ENCODE assay signal across 36 cellular contexts in genomic region chr6:163766936-163767335, GRCh38.
"Had no signal": no experiment of that assay in that cellular context is flagged by ENCODE, and none has a peak within 500 bp of the region (broad histone marks: within the 10 kb centered on the region; RNA-seq: fewer than 3 reads in every experiment).

No MANE protein-coding gene starts in this region.

- H3K4me3 Mint-ChIP-seq: activated CD4-positive, alpha-beta memory T cell treated with anti-CD3 and anti-CD28 coated beads, Interleukin-2, amount 10 ng/mL, durations not matched to agents 7 days and 5 days; activated CD4-positive, alpha-beta T cell treated with anti-CD3 and anti-CD28 coated beads for 36 hours; activated CD8-positive, alpha-beta memory T cell treated with anti-CD3 and anti-CD28 coated beads, Interleukin-2, amount 10 ng/mL, durations not matched to agents 7 days and 5 days; activated CD8-positive, alpha-beta T cell treated with anti-CD3 and anti-CD28 coated beads, Interleukin-2, amount 10 ng/mL, durations not matched to agents 7 days and 5 days; activated naive CD4-positive, alpha-beta T cell treated with anti-CD3 and anti-CD28 coated beads for 36 hours; activated naive CD8-positive, alpha-beta T cell treated with anti-CD3 and anti-CD28 coated beads for 36 hours; activated T-cell treated with anti-CD3 and anti-CD28 coated beads, Interleukin-2, amount 50 U/mL, for 4 hours; activated T-cell treated with anti-CD3 and anti-CD28 coated beads, Interleukin-2, amount 50 U/mL, for 72 hours; activated T-helper 1 cell treated with anti-CD3 and anti-CD28 coated beads, Interleukin-12 subunit alpha, Interleukin-12 subunit beta, Interleukin-2, Interleukin-4 antibody, amounts not matched to agents 30 ng/mL and 10 ng/mL and 1 ng/mL, durations not matched to agents 14 hours and 24 hours and 36 hours; activated T-helper 17 cell treated with anti-CD3 and anti-CD28 coated beads, Interleukin-2, amount 50 U/mL, for 72 hours; T-cell; T-helper 17 cell; WTC11 had no signal

- DNase-seq: activated CD4-positive, alpha-beta memory T cell treated with anti-CD3 and anti-CD28 coated beads, Interleukin-2, amount 10 ng/mL, durations not matched to agents 7 days and 5 days; activated CD4-positive, alpha-beta T cell treated with anti-CD3 and anti-CD28 coated beads for 1 hour; activated CD4-positive, alpha-beta T cell treated with anti-CD3 and anti-CD28 coated beads for 36 hours; activated CD4-positive, alpha-beta T cell treated with anti-CD3 and anti-CD28 coated beads for 48 hours; activated CD4-positive, alpha-beta T cell treated with anti-CD3 and anti-CD28 coated beads, Interleukin-2, amount 50 U/mL, for 1 hour; activated CD4-positive, alpha-beta T cell treated with anti-CD3 and anti-CD28 coated beads, Interleukin-2, amount 50 U/mL, for 48 hours; activated CD4-positive, CD25-positive, alpha-beta regulatory T cell; activated CD8-positive, alpha-beta memory T cell treated with anti-CD3 and anti-CD28 coated beads for 24 hours; activated CD8-positive, alpha-beta memory T cell treated with anti-CD3 and anti-CD28 coated beads, Interleukin-2, amount 10 ng/mL, durations not matched to agents 7 days and 5 days; activated CD8-positive, alpha-beta memory T cell treated with anti-CD3 and anti-CD28 coated beads, Interleukin-2, amount 50 U/mL, for 48 hours; activated CD8-positive, alpha-beta T cell treated with anti-CD3 and anti-CD28 coated beads, Interleukin-2, amount 10 ng/mL, durations not matched to agents 7 days and 5 days; activated effector memory CD4-positive, alpha-beta T cell treated with anti-CD3 and anti-CD28 coated beads, Interleukin-2, amount 50 U/mL, for 16 hours; activated gamma-delta T cell treated with Interleukin-2 at 50 U/mL for 16 hours; activated naive CD4-positive, alpha-beta T cell; activated naive CD4-positive, alpha-beta T cell treated with anti-CD3 and anti-CD28 coated beads for 36 hours; activated naive CD4-positive, alpha-beta T cell treated with anti-CD3 and anti-CD28 coated beads, Interleukin-2, amount 50 U/mL, for 16 hours; activated naive CD8-positive, alpha-beta T cell treated with anti-CD3 and anti-CD28 coated beads for 36 hours; activated T-cell treated with anti-CD3 and anti-CD28 coated beads, Interleukin-2, amount 50 U/mL, for 4 hours; activated T-cell treated with anti-CD3 and anti-CD28 coated beads, Interleukin-2, amount 50 U/mL, for 72 hours; adrenal gland; amniotic stem cell; aorta; body of pancreas; brain microvascular endothelial cell; central memory CD4-positive, alpha-beta T cell; T-cell; T-helper 17 cell; T1000; WERI-Rb-1 had no signal

- H3K4me1 Mint-ChIP-seq: activated CD4-positive, alpha-beta T cell treated with anti-CD3 and anti-CD28 coated beads for 36 hours; activated CD8-positive, alpha-beta memory T cell treated with anti-CD3 and anti-CD28 coated beads, Interleukin-2, amount 10 ng/mL, durations not matched to agents 7 days and 5 days; activated naive CD8-positive, alpha-beta T cell treated with anti-CD3 and anti-CD28 coated beads for 36 hours; activated T-helper 17 cell treated with anti-CD3 and anti-CD28 coated beads, Interleukin-2, amount 50 U/mL, for 72 hours; T-cell; T-helper 17 cell had no signal

- H3K9me3 ChIP-seq: adrenal gland, body of pancreas, breast epithelium had no signal

- H3K27ac Mint-ChIP-seq: activated CD4-positive, alpha-beta T cell treated with anti-CD3 and anti-CD28 coated beads for 36 hours; activated CD8-positive, alpha-beta memory T cell treated with anti-CD3 and anti-CD28 coated beads, Interleukin-2, amount 10 ng/mL, durations not matched to agents 7 days and 5 days; activated CD8-positive, alpha-beta T cell treated with anti-CD3 and anti-CD28 coated beads, Interleukin-2, amount 10 ng/mL, durations not matched to agents 7 days and 5 days; activated naive CD4-positive, alpha-beta T cell treated with anti-CD3 and anti-CD28 coated beads, Interleukin-2, amount 50 U/mL, for 72 hours; activated naive CD8-positive, alpha-beta T cell treated with anti-CD3 and anti-CD28 coated beads for 36 hours; activated T-cell treated with anti-CD3 and anti-CD28 coated beads, Interleukin-2, amount 50 U/mL, for 72 hours; activated T-helper 1 cell treated with anti-CD3 and anti-CD28 coated beads, Interleukin-12 subunit alpha, Interleukin-12 subunit beta, Interleukin-2, Interleukin-4 antibody, amounts not matched to agents 30 ng/mL and 10 ng/mL and 1 ng/mL, durations not matched to agents 14 hours and 24 hours and 36 hours; activated T-helper 17 cell treated with anti-CD3 and anti-CD28 coated beads, Interleukin-2, amount 50 U/mL, for 72 hours; T-cell; T-helper 17 cell; WTC11 had no signal

- H3K27ac ChIP-seq: adrenal gland, body of pancreas, brain microvascular endothelial cell, breast epithelium, WERI-Rb-1 had no signal

- H3K4me1 ChIP-seq: adrenal gland, body of pancreas, breast epithelium had no signal

- H3K36me3 Mint-ChIP-seq: activated CD8-positive, alpha-beta memory T cell treated with anti-CD3 and anti-CD28 coated beads, Interleukin-2, amount 10 ng/mL, durations not matched to agents 7 days and 5 days; activated naive CD4-positive, alpha-beta T cell treated with anti-CD3 and anti-CD28 coated beads, Interleukin-2, amount 50 U/mL, for 72 hours; activated naive CD8-positive, alpha-beta T cell treated with anti-CD3 and anti-CD28 coated beads for 36 hours; T-cell; WTC11 had no signal

- H3K9me3 Mint-ChIP-seq: activated CD4-positive, alpha-beta memory T cell treated with anti-CD3 and anti-CD28 coated beads, Interleukin-2, amount 10 ng/mL, durations not matched to agents 7 days and 5 days; activated naive CD4-positive, alpha-beta T cell treated with anti-CD3 and anti-CD28 coated beads for 36 hours; activated naive CD8-positive, alpha-beta T cell treated with anti-CD3 and anti-CD28 coated beads for 36 hours; activated T-cell treated with anti-CD3 and anti-CD28 coated beads, Interleukin-2, amount 50 U/mL, for 4 hours; activated T-helper 1 cell treated with anti-CD3 and anti-CD28 coated beads, Interleukin-12 subunit alpha, Interleukin-12 subunit beta, Interleukin-2, Interleukin-4 antibody, amounts not matched to agents 30 ng/mL and 10 ng/mL and 1 ng/mL, durations not matched to agents 14 hours and 24 hours and 36 hours; activated T-helper 17 cell treated with anti-CD3 and anti-CD28 coated beads, Interleukin-2, amount 50 U/mL, for 72 hours; T-cell; WTC11 had no signal

- H3K4me3 ChIP-seq: adrenal gland, body of pancreas, breast epithelium had no signal

- ATAC-seq: activated CD4-positive, CD25-positive, alpha-beta regulatory T cell treated with anti-CD3 and anti-CD28 coated beads, Interleukin-2, amount 50 U/mL, for 24 hours; activated CD8-positive, alpha-beta memory T cell treated with anti-CD3 and anti-CD28 coated beads, Interleukin-2, amount 10 ng/mL, durations not matched to agents 7 days and 5 days; activated CD8-positive, alpha-beta T cell treated with anti-CD3 and anti-CD28 coated beads, Interleukin-2, amount 10 ng/mL, durations not matched to agents 7 days and 5 days; activated naive CD4-positive, alpha-beta T cell treated with anti-CD3 and anti-CD28 coated beads, Interleukin-2, amount 50 U/mL, for 72 hours; activated T-cell treated with anti-CD3 and anti-CD28 coated beads, Interleukin-2, amount 50 U/mL, for 4 hours; activated T-helper 17 cell treated with anti-CD3 and anti-CD28 coated beads, Interleukin-2, amount 50 U/mL, for 72 hours; body of pancreas; T-cell; T-helper 17 cell; WTC11 had no signal

- FAIRE-seq: astrocyte had no signal

- H3K36me3 ChIP-seq: adrenal gland, brain microvascular endothelial cell, breast epithelium, WERI-Rb-1 had no signal

- H3K27me3 ChIP-seq: body of pancreas, brain microvascular endothelial cell, breast epithelium had no signal
